ENCODE assay signal across 24 cellular contexts in genomic region chr7:111439977-111440376, GRCh38.
"Had no signal": no experiment of that assay in that cellular context is flagged by ENCODE, and none has a peak within 500 bp of the region (broad histone marks: within the 10 kb centered on the region; RNA-seq: fewer than 3 reads in every experiment).

No MANE protein-coding gene starts in this region.

- H3K27me3 ChIP-seq: adrenal gland, body of pancreas, colonic mucosa, esophagus squamous epithelium, heart left ventricle, tibial nerve, vagina had no signal

- H3K9me3 ChIP-seq: adrenal gland, body of pancreas, colonic mucosa, esophagus squamous epithelium, lower lobe of right lung, psoas muscle, vagina had no signal

- H3K36me3 ChIP-seq: adrenal gland, colonic mucosa, esophagus squamous epithelium, heart left ventricle, lower lobe of right lung, tibial nerve, vagina had no signal

- H3K4me3 Mint-ChIP-seq: activated CD4-positive, alpha-beta memory T cell treated with anti-CD3 and anti-CD28 coated beads, Interleukin-2, amount 10 ng/mL, durations not matched to agents 7 days and 5 days; activated naive CD4-positive, alpha-beta T cell treated with anti-CD3 and anti-CD28 coated beads, Interleukin-2, amount 50 U/mL, for 24 hours; immature natural killer cell; mesothelial cell of epicardium; stimulated activated naive B cell treated with anti-CD40 and anti-IgM and Interleukin-4, amounts not matched to agents 10 μg/mL and 1 μg/mL and 100 μg/mL, for 72 hours; WTC11 had no signal

- H3K4me1 ChIP-seq: adrenal gland, colonic mucosa, esophagus squamous epithelium, lower lobe of right lung, psoas muscle, vagina had no signal

- H3K4me1 Mint-ChIP-seq: activated CD4-positive, alpha-beta memory T cell treated with anti-CD3 and anti-CD28 coated beads, Interleukin-2, amount 10 ng/mL, durations not matched to agents 7 days and 5 days; activated naive CD4-positive, alpha-beta T cell treated with anti-CD3 and anti-CD28 coated beads, Interleukin-2, amount 50 U/mL, for 24 hours; immature natural killer cell had no signal

- H3K27ac ChIP-seq: adrenal gland, body of pancreas, colonic mucosa, esophagus squamous epithelium, heart left ventricle, lower lobe of right lung, psoas muscle, tibial nerve, vagina had no signal

- FAIRE-seq: frontal cortex had no signal

- H3K27me3 Mint-ChIP-seq: activated CD4-positive, alpha-beta memory T cell treated with anti-CD3 and anti-CD28 coated beads, Interleukin-2, amount 10 ng/mL, durations not matched to agents 7 days and 5 days; activated naive CD4-positive, alpha-beta T cell treated with anti-CD3 and anti-CD28 coated beads, Interleukin-2, amount 50 U/mL, for 24 hours; stimulated activated naive B cell treated with anti-CD40 and anti-IgM and Interleukin-4, amounts not matched to agents 10 μg/mL and 1 μg/mL and 100 μg/mL, for 72 hours had no signal

- H3K4me3 ChIP-seq: adrenal gland, body of pancreas, colonic mucosa, esophagus squamous epithelium, heart left ventricle, lower lobe of right lung, psoas muscle, tibial nerve, vagina had no signal

- ATAC-seq: body of pancreas; heart left ventricle; left colon; lower lobe of right lung; psoas muscle; stimulated activated naive B cell treated with anti-CD40 and anti-IgM and Interleukin-4, amounts not matched to agents 10 μg/mL and 1 μg/mL and 100 μg/mL, for 72 hours; WTC11 had no signal

- H3K27ac Mint-ChIP-seq: activated CD4-positive, alpha-beta memory T cell treated with anti-CD3 and anti-CD28 coated beads, Interleukin-2, amount 10 ng/mL, durations not matched to agents 7 days and 5 days; activated naive CD4-positive, alpha-beta T cell treated with anti-CD3 and anti-CD28 coated beads, Interleukin-2, amount 50 U/mL, for 24 hours; immature natural killer cell; mesothelial cell of epicardium; stimulated activated naive B cell treated with anti-CD40 and anti-IgM and Interleukin-4, amounts not matched to agents 10 μg/mL and 1 μg/mL and 100 μg/mL, for 72 hours; WTC11 had no signal

- DNase-seq: activated CD4-positive, alpha-beta memory T cell treated with anti-CD3 and anti-CD28 coated beads, Interleukin-2, amount 10 ng/mL, durations not matched to agents 7 days and 5 days; activated CD4-positive, alpha-beta T cell treated with anti-CD3 and anti-CD28 coated beads for 4 hours; activated effector memory CD4-positive, alpha-beta T cell treated with anti-CD3 and anti-CD28 coated beads, Interleukin-2, amount 50 U/mL, for 16 hours; activated T-cell treated with anti-CD3 and anti-CD28 coated beads, Interleukin-2, amount 50 U/mL, for 48 hours; adrenal gland; body of pancreas; caudate nucleus; colonic mucosa; esophagus squamous epithelium; heart left ventricle; immature natural killer cell; left colon; lower lobe of right lung; psoas muscle; stimulated activated CD4-positive, alpha-beta T cell treated with anti-CD3 and anti-CD28 coated beads, Interleukin-2, amount 100 ng/mL, for 48 hours; stimulated activated naive B cell treated with anti-CD40 and anti-IgM and Interleukin-4, amounts not matched to agents 10 μg/mL and 1 μg/mL and 100 μg/mL, for 72 hours; substantia nigra; T-helper 2 cell had no signal
